Comparison of ENCODE assay signal across 8 cellular contexts in the genomic region with DNA sequence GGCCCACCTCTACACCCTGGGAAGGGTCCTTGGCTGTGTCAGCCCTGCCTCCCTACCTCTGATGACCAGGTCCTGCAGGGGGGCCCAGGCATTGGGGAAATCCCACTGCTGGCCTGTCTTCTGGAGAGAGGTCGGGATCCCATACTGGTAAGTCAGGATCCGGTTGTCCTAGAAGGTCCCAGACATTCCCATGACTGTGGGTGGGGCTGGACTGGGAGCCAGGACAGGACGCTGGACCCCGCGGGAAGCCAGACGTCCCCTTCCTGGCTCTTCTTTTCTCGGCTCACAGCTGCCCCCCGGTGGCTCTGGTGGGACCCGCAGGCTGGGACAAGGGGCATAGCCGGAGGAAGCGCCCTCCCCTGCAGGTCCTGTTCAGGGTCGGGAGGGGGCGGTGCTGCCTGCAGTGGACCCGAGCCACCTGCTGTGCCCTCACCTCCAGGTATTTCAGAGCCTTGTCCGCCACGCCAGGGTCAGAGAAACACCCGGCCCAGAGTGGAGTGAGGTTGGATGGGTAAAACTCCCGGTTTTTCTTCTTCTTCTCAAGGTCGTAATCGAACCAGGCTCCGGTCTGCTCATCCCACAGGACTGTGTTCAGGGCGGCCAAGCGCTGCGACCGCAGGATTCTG. TPM values are rescaled to one million over a fixed set of nuclear protein-coding genes. Genes with fewer than 3 reads are reported as not detected.
DNase-seq lines count a peak whose midpoint lies in the region; ATAC-seq and TF ChIP-seq lines count a peak whose summit lies in the region.

No MANE protein-coding gene starts in this region.

- H4K20me1 ChIP-seq in OCI-LY7 (ENCODE audit: insufficient read depth, low read length) = no peaks in the 10 kb centered on the region

- no peaks in the 10 kb centered on the region for H3K79me2 ChIP-seq in OCI-LY7 (ENCODE audit: insufficient read depth, low read depth, low read length)

- no peak overlapping the region for H3K27ac ChIP-seq in OCI-LY7 (ENCODE audit: low read depth, low read length, poor library complexity, severe bottlenecking)

- H3K27me3 ChIP-seq in mucosa of stomach (ENCODE audit: control insufficient read depth, insufficient read depth, low read length) = no peaks in the 10 kb centered on the region

- H3K4me3 ChIP-seq in Jurkat, Clone E6-1 (ENCODE audit: low read length) = no peak overlapping the region; the same call in 1 of the 2 replicates
- H3K4me3 ChIP-seq in OCI-LY7 (ENCODE audit: low read depth, low read length, poor library complexity, severe bottlenecking) = no peak overlapping the region
- no peak overlapping the region for H3K4me3 ChIP-seq in mucosa of stomach (ENCODE audit: low read length)

- no peak overlapping the region; the same call in 1 of the 2 replicates for H3K4me2 ChIP-seq in OCI-LY7 (ENCODE audit: low read length)

- CTCF ChIA-PET in OCI-LY7 (lab: Charles Lee; ENCODE audit: unreplicated experiment) = no interaction called here

- peak; percentile 87 for DNase-seq in Ammon's horn (ENCODE audit: low spot score)
- DNase-seq in Jurkat, Clone E6-1 (ENCODE audit: low read depth, low spot score) = peak; percentile 64
- DNase-seq in OCI-LY7 (ENCODE audit: low spot score) = peak; percentile 89
- DNase-seq in activated T-cell treated with anti-CD3 and anti-CD28 coated beads for 4 hours = peak; percentile 86
- peak; percentile 78 to 84 for DNase-seq in erythroblast (lab: John Stamatoyannopoulos, UW)
- peak; percentile 62 to 71 for DNase-seq in stimulated activated CD8-positive, alpha-beta memory T cell treated with anti-CD3 and anti-CD28 coated beads, Interleukin-4, amount 100 ng/mL, for 4 hours (ENCODE audit: low read depth in 2 of 2, low spot score in 1 of 2)

- H3K9me3 ChIP-seq in OCI-LY7 (ENCODE audit: low read length) (no peaks in the 10 kb centered on the region), mucosa of stomach (ENCODE audit: control insufficient read depth, low read length) (no peaks in the 10 kb centered on the region)

- H3K9ac ChIP-seq in mucosa of stomach (ENCODE audit: low read length) = peak overlapping the region; percentile 17

- no peaks in the 10 kb centered on the region for H3K9me2 ChIP-seq in OCI-LY7 (ENCODE audit: insufficient read depth, low read length)

- ATAC-seq in GM19372 (IDR thresholded peaks at IDR 0.05; ENCODE audit: low read depth, unreplicated experiment) = peak; percentile 94

- peak; percentile 94 for TF ChIP-seq CTCF in OCI-LY7 (conservative IDR thresholded peaks at IDR 0.05; ENCODE audit: low read length)

- POLR2A ChIA-PET in OCI-LY7 (lab: Charles Lee) = interaction anchor here (0.8 kb wide), 1 partner anchor 126 kb away, joined by 3 read pairs; no protein-coding TSS in a partner anchor

- no peak for TF ChIP-seq POLR2A in erythroblast (IDR thresholded peaks at IDR 0.05; ENCODE audit: low read length)

- H2AFZ ChIP-seq in OCI-LY7 (ENCODE audit: low read length) = 0 out of 2 replicates have a peak overlapping the region, but pooled peaks have one; percentile 24

- intact Hi-C loops in OCI-LY7 (cut with micrococcal nuclease; ENCODE audit: unreplicated experiment) = loop anchor here (1.0 kb wide), 1 partner anchor 297 kb away; a partner anchor contains a TSS

- BruUV-seq in OCI-LY7 (replicated peaks; lab: Mats Ljungman, UMichigan) = no TSS peak

- no peaks in the 10 kb centered on the region for H3K36me3 ChIP-seq in OCI-LY7 (ENCODE audit: insufficient read depth, low read length)
- H3K36me3 ChIP-seq in mucosa of stomach (ENCODE audit: control insufficient read depth, insufficient read depth, low read length) = peaks cover 5% of the 10 kb centered on the region

- H3K4me1 ChIP-seq in OCI-LY7 (ENCODE audit: insufficient read depth, low read length, poor library complexity, severe bottlenecking) (no peaks in the 10 kb centered on the region), mucosa of stomach (ENCODE audit: control insufficient read depth, insufficient read depth, low read length) (peaks cover 17% of the 10 kb centered on the region)

RNA-seq across cellular contexts. Expression of a gene that starts 20.0 kb away (rescaled TPM):
- not detected for polyA plus RNA-seq in Jurkat, Clone E6-1 (2012; ENCODE audit: insufficient read depth, insufficient read length)
- not detected in 2 replicates for total RNA-seq in OCI-LY7 (2014; rRNA removed; shearing (Covaris generic))
- not detected in 2 replicates for total RNA-seq in OCI-LY7 (2022)

RNA-seq across cellular contexts. Expression of a gene that starts 52.0 kb away (rescaled TPM):
- polyA plus RNA-seq in Jurkat, Clone E6-1 (2012; ENCODE audit: insufficient read depth, insufficient read length) = 2.6 TPM
- not detected in 2 replicates for total RNA-seq in OCI-LY7 (2014; rRNA removed; shearing (Covaris generic))
- total RNA-seq in OCI-LY7 (2022) = 0.19 and 0.28 TPM in 2 replicates
